ENCODE assay signal across 17 cellular contexts in genomic region chr10:101932182-101932581, GRCh38.
"Had no signal": no experiment of that assay in that cellular context is flagged by ENCODE, and none has a peak within 500 bp of the region (broad histone marks: within the 10 kb centered on the region; RNA-seq: fewer than 3 reads in every experiment).

No MANE protein-coding gene starts in this region.

- DNase-seq: activated CD4-positive, alpha-beta T cell treated with anti-CD3 and anti-CD28 coated beads, Interleukin-2, amount 10 ng/mL, durations not matched to agents 7 days and 5 days; activated gamma-delta T cell; gastrocnemius medialis; head of caudate nucleus; kidney; right lobe of liver; stimulated activated CD4-positive, alpha-beta T cell treated with anti-CD3 and anti-CD28 coated beads, Interleukin-4, amount 100 ng/mL, for 24 hours; T-helper 2 cell; upper lobe of right lung had no signal

- H3K4me1 Mint-ChIP-seq: stimulated activated memory B cell treated with anti-CD40 and anti-IgM and Interleukin-4, amounts not matched to agents 10 μg/mL and 1 μg/mL and 100 μg/mL, for 72 hours had no signal

- H3K27ac Mint-ChIP-seq: activated CD4-positive, alpha-beta T cell treated with anti-CD3 and anti-CD28 coated beads, Interleukin-2, amount 10 ng/mL, durations not matched to agents 7 days and 5 days; nephron; stimulated activated memory B cell treated with anti-CD40 and anti-IgM and Interleukin-4, amounts not matched to agents 10 μg/mL and 1 μg/mL and 100 μg/mL, for 72 hours had no signal

- H3K27me3 Mint-ChIP-seq: activated CD4-positive, alpha-beta T cell treated with anti-CD3 and anti-CD28 coated beads, Interleukin-2, amount 10 ng/mL, durations not matched to agents 7 days and 5 days; stimulated activated memory B cell treated with anti-CD40 and anti-IgM and Interleukin-4, amounts not matched to agents 10 μg/mL and 1 μg/mL and 100 μg/mL, for 72 hours had no signal

- H3K4me3 Mint-ChIP-seq: activated CD4-positive, alpha-beta T cell treated with anti-CD3 and anti-CD28 coated beads, Interleukin-2, amount 10 ng/mL, durations not matched to agents 7 days and 5 days; nephron; stimulated activated memory B cell treated with anti-CD40 and anti-IgM and Interleukin-4, amounts not matched to agents 10 μg/mL and 1 μg/mL and 100 μg/mL, for 72 hours had no signal

- FAIRE-seq: endometrium, kidney had no signal

- H3K4me3 ChIP-seq: ascending aorta, coronary artery, gastrocnemius medialis, lung, right lobe of liver, smooth muscle cell, upper lobe of right lung had no signal

- H3K9me3 Mint-ChIP-seq: activated CD4-positive, alpha-beta T cell treated with anti-CD3 and anti-CD28 coated beads, Interleukin-2, amount 10 ng/mL, durations not matched to agents 7 days and 5 days; nephron; stimulated activated memory B cell treated with anti-CD40 and anti-IgM and Interleukin-4, amounts not matched to agents 10 μg/mL and 1 μg/mL and 100 μg/mL, for 72 hours had no signal

- ATAC-seq: gastrocnemius medialis; left lobe of liver; right lobe of liver; stimulated activated memory B cell treated with anti-CD40 and anti-IgM and Interleukin-4, amounts not matched to agents 10 μg/mL and 1 μg/mL and 100 μg/mL, for 72 hours; upper lobe of right lung had no signal
